In the genomic region with DNA sequence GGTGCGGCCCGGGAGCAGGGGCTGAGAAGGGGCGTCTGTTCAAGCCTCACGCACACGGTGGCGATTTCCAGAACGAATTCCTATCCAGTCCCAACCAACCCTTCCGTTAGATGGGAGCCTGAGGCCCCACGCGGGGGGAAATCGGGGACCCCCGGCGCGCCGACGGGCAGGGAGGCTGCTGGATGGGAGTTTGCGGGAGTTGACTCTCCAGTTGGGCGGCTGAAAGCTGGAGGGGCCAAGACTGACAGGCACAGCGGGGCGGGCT, we compare ENCODE assay signal across 20 cellular contexts. TPM values are rescaled to one million over a fixed set of nuclear protein-coding genes. Genes with fewer than 3 reads are reported as not detected.
DNase-seq lines count a peak whose midpoint lies in the region; ATAC-seq and TF ChIP-seq lines count a peak whose summit lies in the region.
"Had no signal": no experiment of that assay in that cellular context is flagged by ENCODE, and none has a peak within 500 bp of the region (broad histone marks: within the 10 kb centered on the region; RNA-seq: fewer than 3 reads in every experiment).

No MANE protein-coding gene starts in this region.

- no peak overlapping the region for H2BK15ac ChIP-seq in IMR-90 (ENCODE audit: low read depth, low read length)

- no peaks in the 10 kb centered on the region for H3K27me3 Mint-ChIP-seq in Calu3 (ENCODE audit: unreplicated experiment)

- H3K9me1 ChIP-seq in IMR-90 (ENCODE audit: insufficient read depth, low read length): peaks cover 8% of the 10 kb centered on the region; the same call in 1 of the 2 replicates

- no peak overlapping the region for H2AK9ac ChIP-seq in IMR-90 (replicated peaks; ENCODE audit: low read depth, low read length, poor library complexity)

- H3K4ac ChIP-seq in IMR-90 (ENCODE audit: low read depth, low read length): no peak overlapping the region

- no peak overlapping the region for H3K56ac ChIP-seq in IMR-90 (ENCODE audit: extremely low read depth, insufficient read depth, low read length)

- no peaks in the 10 kb centered on the region for H3K79me2 ChIP-seq in neural cell (replicated peaks; ENCODE audit: insufficient read depth, low read length)

- in situ Hi-C loops in IMR-90 (cut with MboI; ENCODE audit: low sequenced_read_pairs): no loop called here

- TF ChIP-seq EP300 in esophagus muscularis mucosa (IDR thresholded peaks at IDR 0.05) (no peak), neural cell (conservative IDR thresholded peaks at IDR 0.05; ENCODE audit: poor library complexity, severe bottlenecking) (no peak), tibial nerve (IDR thresholded peaks at IDR 0.05) (no peak)

- POLR2A ChIA-PET in IMR-90 (lab: Charles Lee; ENCODE audit: unreplicated experiment): no interaction called here

- no peaks in the 10 kb centered on the region for H3K36me3 ChIP-seq in IMR-90 (ENCODE audit: control insufficient read depth, insufficient read depth, low read length)
- H3K36me3 ChIP-seq in esophagus muscularis mucosa: no peaks in the 10 kb centered on the region
- no peaks in the 10 kb centered on the region for H3K36me3 ChIP-seq in neural cell (ENCODE audit: insufficient read depth, low read length)
- no peaks in the 10 kb centered on the region for H3K36me3 ChIP-seq in mucosa of descending colon (ENCODE audit: low read depth)
- H3K36me3 ChIP-seq in tibial nerve: no peaks in the 10 kb centered on the region
- H3K36me3 ChIP-seq: cardiac muscle cell, gastrocnemius medialis had no signal

- no CpG with 5 or more reads among the region's 20 CpGs for WGBS in IMR-90 (ENCODE audit: extremely low coverage in 2 of 2, insufficient read length in 1 of 2), 2 experiments
- WGBS in esophagus muscularis mucosa: no CpG with 5 or more reads among the region's 20 CpGs
- 17 to 18% methylated on average over 1 to 13 of the region's 20 CpGs for WGBS in tibial nerve, 2 donors

- DNase-seq in Calu3: no peak
- DNase-seq in IMR-90: no peak
- DNase-seq in esophagus muscularis mucosa (ENCODE audit: extremely low spot score): no peak
- DNase-seq in mucosa of descending colon: no peak
- DNase-seq in mesenteric fat pad (ENCODE audit: low spot score): no peak
- DNase-seq in tibial nerve (ENCODE audit: low spot score in 2 of 2): no peak
- DNase-seq: HFFc6, NCI-H1436 treated with DMSO at 0.1 percent for 48 hours had no signal

- H3K9ac ChIP-seq in IMR-90 (ENCODE audit: low read depth, low read length): no peak overlapping the region
- H3K9ac ChIP-seq in neural cell (ENCODE audit: low read length): no peak overlapping the region

- H4K91ac ChIP-seq in IMR-90 (ENCODE audit: insufficient read depth, low read depth, low read length): no peak overlapping the region

- H3K4me1 ChIP-seq in IMR-90 (ENCODE audit: control insufficient read depth, insufficient read depth, low read length) (peaks cover 12% of the 10 kb centered on the region), esophagus muscularis mucosa (peaks cover 26 to 46% (median 45%) of the 10 kb centered on the region in 4 donors), mucosa of descending colon (ENCODE audit: low read depth) (peaks cover 18% of the 10 kb centered on the region), tibial nerve (peaks cover 0 to 45% (median 26%) of the 10 kb centered on the region in 4 donors)

- H3K9me3 ChIP-seq in IMR-90 (ENCODE audit: control insufficient read depth, insufficient read depth, low read length) (no peaks in the 10 kb centered on the region), esophagus muscularis mucosa (no peaks in the 10 kb centered on the region), neural cell (ENCODE audit: low read length) (no peaks in the 10 kb centered on the region), mucosa of descending colon (no peaks in the 10 kb centered on the region), tibial nerve (no peaks in the 10 kb centered on the region)
- H3K9me3 ChIP-seq: gastrocnemius medialis had no signal

- no peaks in the 10 kb centered on the region; the same call in 1 of the 2 replicates for H4K20me1 ChIP-seq in IMR-90 (ENCODE audit: insufficient read depth, low read length)
- no peaks in the 10 kb centered on the region for H4K20me1 ChIP-seq in neural cell (ENCODE audit: insufficient read depth)

- no peak overlapping the region for H3K23ac ChIP-seq in IMR-90 (ENCODE audit: low read depth, low read length)

- H3K27ac ChIP-seq in IMR-90 (ENCODE audit: insufficient read depth, low read length): no peak overlapping the region
- H3K27ac ChIP-seq in esophagus muscularis mucosa (replicated peaks in 1 of 4): no peak overlapping the region
- no peak overlapping the region for H3K27ac ChIP-seq in neural cell (ENCODE audit: low read length)
- no peak overlapping the region for H3K27ac ChIP-seq in tibial nerve
- H3K27ac ChIP-seq: cardiac muscle cell, epithelial cell of prostate, gastrocnemius medialis had no signal

- no peaks in the 10 kb centered on the region for H3K79me1 ChIP-seq in IMR-90 (ENCODE audit: low read depth in 1 of 2, low read length in 2 of 2)

- no TSS peak for BruUV-seq in Calu3 (replicated peaks; lab: Mats Ljungman, UMichigan)
- BruUV-seq in IMR-90 (replicated peaks; lab: Mats Ljungman, UMichigan): no TSS peak

- no peak overlapping the region for H4K8ac ChIP-seq in IMR-90 (ENCODE audit: low read depth in 2 of 2, low read length in 2 of 2)

- TF ChIP-seq CTCF in Calu3 (IDR thresholded peaks at IDR 0.05; ENCODE audit: unreplicated experiment) (no peak), IMR-90 (conservative IDR thresholded peaks at IDR 0.05; ENCODE audit: low read depth, low read length) (no peak), esophagus muscularis mucosa (IDR thresholded peaks at IDR 0.05) (no peak), neural cell (IDR thresholded peaks at IDR 0.05; ENCODE audit: poor library complexity, severe bottlenecking) (no peak), mucosa of descending colon (IDR thresholded peaks at IDR 0.05) (no peak), tibial nerve (IDR thresholded peaks at IDR 0.05) (no peak)

- H3F3A ChIP-seq in neural cell (ENCODE audit: insufficient read depth, low read length, poor library complexity, severe bottlenecking): no peaks in the 10 kb centered on the region

- H3K14ac ChIP-seq in IMR-90 (replicated peaks; ENCODE audit: low read depth, low read length): no peak overlapping the region

- TF ChIP-seq POLR2A in IMR-90 (IDR thresholded peaks at IDR 0.05; ENCODE audit: low read depth, low read length): no peak
- no peak for TF ChIP-seq POLR2A in esophagus muscularis mucosa (IDR thresholded peaks at IDR 0.05; ENCODE audit: low read depth)
- no peak for TF ChIP-seq POLR2A in tibial nerve (IDR thresholded peaks at IDR 0.05)

- H3K4me3 Mint-ChIP-seq in Calu3 (ENCODE audit: low read depth, unreplicated experiment): peak overlapping the region; percentile 72
- H3K4me3 Mint-ChIP-seq: activated CD4-positive, alpha-beta memory T cell treated with anti-CD3 and anti-CD28 coated beads for 36 hours; activated naive CD4-positive, alpha-beta T cell treated with anti-CD3 and anti-CD28 coated beads for 36 hours had no signal

- no peak overlapping the region for H3K27ac Mint-ChIP-seq in Calu3 (ENCODE audit: unreplicated experiment)
- H3K27ac Mint-ChIP-seq: activated CD4-positive, alpha-beta memory T cell treated with anti-CD3 and anti-CD28 coated beads for 36 hours; activated naive CD4-positive, alpha-beta T cell treated with anti-CD3 and anti-CD28 coated beads for 36 hours; HFFc6 had no signal

- no peak overlapping the region for H2BK5ac ChIP-seq in IMR-90 (ENCODE audit: low read depth, low read length, poor library complexity, severe bottlenecking)

- H4K5ac ChIP-seq in IMR-90 (ENCODE audit: low read depth, low read length): no peak overlapping the region

- ATAC-seq in IMR-90 (ENCODE audit: low read depth) (no peak), GM18858 (IDR thresholded peaks at IDR 0.05; ENCODE audit: unreplicated experiment) (no peak), mucosa of descending colon (no peak)

- peaks cover 17% of the 10 kb centered on the region for H3K36me3 Mint-ChIP-seq in Calu3 (ENCODE audit: insufficient read depth, unreplicated experiment)
- H3K36me3 Mint-ChIP-seq: activated CD4-positive, alpha-beta memory T cell treated with anti-CD3 and anti-CD28 coated beads for 36 hours had no signal

- CTCF ChIA-PET in Calu3 (lab: Charles Lee) (interaction anchor here (0.6 to 3.2 kb wide), 31 partner anchors 9 to 449 kb away, joined by 3 to 36 read pairs (median 5); a partner anchor contains a TSS), IMR-90 (lab: Yijun Ruan, JAX) (interaction anchor here (0.6 to 3.3 kb wide), 16 partner anchors 8 to 187 kb away, joined by 3 to 23 read pairs (median 6); no protein-coding TSS in a partner anchor)

- H2BK20ac ChIP-seq in IMR-90 (ENCODE audit: low read depth, low read length): no peak overlapping the region

- H3K27me3 ChIP-seq in IMR-90 (ENCODE audit: control insufficient read depth, insufficient read depth, low read length): peaks cover 44% of the 10 kb centered on the region
- H3K27me3 ChIP-seq in esophagus muscularis mucosa: peaks cover 0 to 76% (median 33%) of the 10 kb centered on the region in 4 donors
- H3K27me3 ChIP-seq in neural cell (ENCODE audit: insufficient read depth, low read depth, low read length): peaks cover 38% of the 10 kb centered on the region
- peaks cover 2 to 44% of the 10 kb centered on the region in 2 donors for H3K27me3 ChIP-seq in tibial nerve

- dilution Hi-C loops in IMR-90 (cut with HindIII; ENCODE audit: low sequenced_read_pairs, unreplicated experiment): no loop called here

- H2AFZ ChIP-seq in IMR-90 (replicated peaks; ENCODE audit: low read length, poor library complexity) (peak overlapping the region; percentile 46), neural cell (ENCODE audit: low read depth, low read length) (no peak overlapping the region)

- H3K9me2 ChIP-seq in neural cell (ENCODE audit: insufficient read depth, low read length): no peaks in the 10 kb centered on the region

- TF ChIP-seq RAD21 in IMR-90 (IDR thresholded peaks at IDR 0.05; ENCODE audit: low read length): no peak
- TF ChIP-seq RAD21 in neural cell (conservative IDR thresholded peaks at IDR 0.05): no peak

- H3K4me3 ChIP-seq in IMR-90 (ENCODE audit: insufficient read depth, low read depth, low read length) (no peak overlapping the region), esophagus muscularis mucosa (peak overlapping the region; percentile 20 to 45 (median 28)), neural cell (ENCODE audit: low read length) (peak overlapping the region; percentile 63), mucosa of descending colon (no peak overlapping the region), tibial nerve (no peak overlapping the region)
- H3K4me3 ChIP-seq: cardiac muscle cell had no signal

- intact Hi-C loops in Calu3 (cut with micrococcal nuclease; ENCODE audit: unreplicated experiment) (loop anchor here (5.0 kb wide), 1 partner anchor 178 kb away; no protein-coding TSS in a partner anchor), IMR-90 (cut with micrococcal nuclease) (no loop called here), esophagus muscularis mucosa (cut with DNase I) (loop anchor here (2.0 kb wide), 1 partner anchor 188 kb away; no protein-coding TSS in a partner anchor), mucosa of descending colon (cut with DNase I, micrococcal nuclease) (loop anchor here in 1 of 2 donors (10.0 kb wide), 1 partner anchor 80 kb away; no protein-coding TSS in a partner anchor)

- H3K4me1 Mint-ChIP-seq in Calu3 (ENCODE audit: low read depth, unreplicated experiment): peaks cover 13% of the 10 kb centered on the region

- H3K18ac ChIP-seq in IMR-90 (ENCODE audit: low read depth, low read length): no peak overlapping the region

- no peak overlapping the region for H2AK5ac ChIP-seq in IMR-90 (ENCODE audit: low read depth, low read length)

- H2BK120ac ChIP-seq in IMR-90 (ENCODE audit: low read depth, low read length): no peak overlapping the region

- no peaks in the 10 kb centered on the region for H3K9me3 Mint-ChIP-seq in Calu3 (ENCODE audit: low read depth, unreplicated experiment)
- H3K9me3 Mint-ChIP-seq: activated B cell treated with CpG ODN at 0.5 μM for 24 hours; activated CD4-positive, alpha-beta memory T cell treated with anti-CD3 and anti-CD28 coated beads for 36 hours; activated naive CD4-positive, alpha-beta T cell treated with anti-CD3 and anti-CD28 coated beads for 36 hours; HFFc6 had no signal

- no peak overlapping the region for H3K4me2 ChIP-seq in IMR-90 (ENCODE audit: low read depth, low read length)
- no peak overlapping the region for H3K4me2 ChIP-seq in neural cell (ENCODE audit: low read length)

RNA-seq across cellular contexts. Expression of a gene that starts 9.8 kb away (rescaled TPM):
- total RNA-seq in Calu3 (2022) (10.9 and 13.5 TPM in 2 replicates), IMR-90 (2012; rRNA removed) (not detected in 2 replicates), esophagus muscularis mucosa (1 to 10 TPM in 3 of 4 donors, under 1 TPM in 1; 0.42 to 2.0 (median 1.2) TPM), mucosa of descending colon (10 to 100 TPM; 16.7 to 29.1 (median 26.1) TPM), mesenteric fat pad (2.0 TPM), tibial nerve (1 to 10 TPM in 2 of 4 donors, under 1 TPM in 2; 0.63 to 2.1 (median 1.3) TPM)
- polyA plus RNA-seq in IMR-90 (2012; rRNA removed) (not detected in 2 replicates), neural cell (not detected in 2 replicates)
- 0.14 TPM in 1 of 2 replicates, not detected in the other for polyA plus RNA-seq in IMR-90 (2012; cell fraction: cytosol; rRNA removed)
- 0.72 and 0.85 TPM in 2 replicates for polyA plus RNA-seq in IMR-90 (2012; cell fraction: nucleus; rRNA removed; ENCODE audit: low replicate concordance)
- polyA minus RNA-seq in neural cell: not detected in 2 replicates
- total RNA-seq: activated B cell treated with CpG ODN at 0.5 μM for 24 hours; activated CD4-positive, alpha-beta memory T cell treated with anti-CD3 and anti-CD28 coated beads for 36 hours; activated naive CD4-positive, alpha-beta T cell treated with anti-CD3 and anti-CD28 coated beads for 36 hours; dermis microvascular lymphatic vessel endothelial cell had no signal

RNA-seq across cellular contexts. Expression of a gene that starts 18.9 kb away (rescaled TPM):
- total RNA-seq in Calu3 (2022): 113 and 195 TPM in 2 replicates
- total RNA-seq in IMR-90 (2012; rRNA removed): 5.0 and 6.3 TPM in 2 replicates
- 9.6 and 9.9 TPM in 2 replicates for polyA plus RNA-seq in IMR-90 (2012; rRNA removed)
- polyA plus RNA-seq in IMR-90 (2012; cell fraction: cytosol; rRNA removed): 10.7 and 12.7 TPM in 2 replicates
- 43.9 and 49.0 TPM in 2 replicates for polyA plus RNA-seq in IMR-90 (2012; cell fraction: nucleus; rRNA removed; ENCODE audit: low replicate concordance)
- total RNA-seq in esophagus muscularis mucosa: 100 to 1,000 TPM in 1 of 4 donors, 10 to 100 TPM in 3; 29.0 to 104 (median 74.0) TPM
- 1.8 and 6.1 TPM in 2 replicates for polyA plus RNA-seq in neural cell
- polyA minus RNA-seq in neural cell: 2.9 and 3.0 TPM in 2 replicates
- total RNA-seq in mucosa of descending colon: 10 to 100 TPM; 22.0 to 67.4 (median 40.2) TPM
- total RNA-seq in mesenteric fat pad: 211 TPM
- 10 to 100 TPM; 42.9 to 49.4 (median 47.8) TPM for total RNA-seq in tibial nerve

RNA-seq across cellular contexts. Expression of a gene that starts 20.3 kb away (rescaled TPM):
- total RNA-seq in Calu3 (2022): not detected in 2 replicates
- total RNA-seq in IMR-90 (2012; rRNA removed): not detected in 2 replicates
- polyA plus RNA-seq in IMR-90 (2012; rRNA removed): not detected in 2 replicates
- 0.18 TPM in 1 of 2 replicates, not detected in the other for polyA plus RNA-seq in IMR-90 (2012; cell fraction: cytosol; rRNA removed)
- not detected in 2 replicates for polyA plus RNA-seq in IMR-90 (2012; cell fraction: nucleus; rRNA removed; ENCODE audit: low replicate concordance)
- not detected for total RNA-seq in esophagus muscularis mucosa
- not detected in 2 replicates for polyA plus RNA-seq in neural cell
- polyA minus RNA-seq in neural cell: not detected in 2 replicates
- total RNA-seq in mucosa of descending colon: not detected
- total RNA-seq in mesenteric fat pad: 3.1 TPM
- total RNA-seq in tibial nerve: not detected
- total RNA-seq: activated B cell treated with CpG ODN at 0.5 μM for 24 hours; activated CD4-positive, alpha-beta memory T cell treated with anti-CD3 and anti-CD28 coated beads for 36 hours; activated naive CD4-positive, alpha-beta T cell treated with anti-CD3 and anti-CD28 coated beads for 36 hours; cardiac muscle cell; dermis microvascular lymphatic vessel endothelial cell; gastrocnemius medialis; HFFc6; left lobe of liver; renal cortical epithelial cell; ureter had no signal
- polyA plus RNA-seq: cardiac muscle cell had no signal

RNA-seq across cellular contexts. Expression of a gene that starts 47.0 kb away (rescaled TPM):
- total RNA-seq in Calu3 (2022) (98.7 and 112 TPM in 2 replicates), IMR-90 (2012; rRNA removed) (48.0 and 49.1 TPM in 2 replicates), esophagus muscularis mucosa (100 to 1,000 TPM in 2 of 4 donors, 10 to 100 TPM in 2; 93.9 to 132 (median 110) TPM), mucosa of descending colon (100 to 1,000 TPM in 1 of 3 donors, 10 to 100 TPM in 2; 77.6 to 106 (median 84.4) TPM), mesenteric fat pad (99.6 TPM), tibial nerve (100 to 1,000 TPM; 115 to 172 (median 134) TPM)
- polyA plus RNA-seq in IMR-90 (2012; rRNA removed) (73.6 and 81.4 TPM in 2 replicates), neural cell (43.5 and 43.8 TPM in 2 replicates)
- 45.7 and 64.7 TPM in 2 replicates for polyA plus RNA-seq in IMR-90 (2012; cell fraction: cytosol; rRNA removed)
- polyA plus RNA-seq in IMR-90 (2012; cell fraction: nucleus; rRNA removed; ENCODE audit: low replicate concordance): 168 and 207 TPM in 2 replicates
- polyA minus RNA-seq in neural cell: 104 and 133 TPM in 2 replicates

Comparison
In these comparisons a context has a peak if more than half of its experiments do, and no peak if none do; other contexts are left out.
1. H3K4me3 ChIP-seq: peak in esophagus muscularis mucosa (4 of 4) and neural cell (single experiment); none in IMR-90 (single experiment), mucosa of descending colon (single experiment) and tibial nerve (0 of 4).